In genomic region chr11:134562176-134562575, GRCh38 we compare ENCODE assay signal across 14 cellular contexts.
A peak's percentile ranks its signal among the peaks of the same experiment; 100 is the strongest.
DNase-seq lines count a peak whose midpoint lies in the region; ATAC-seq and TF ChIP-seq lines count a peak whose summit lies in the region.
"Had no signal": no experiment of that assay in that cellular context is flagged by ENCODE, and none has a peak within 500 bp of the region (broad histone marks: within the 10 kb centered on the region; RNA-seq: fewer than 3 reads in every experiment).

No MANE protein-coding gene starts in this region.

- intact Hi-C loops in Right ventricle myocardium superior (cut with DNase I): no loop called here
- intact Hi-C loops in vagina (cut with DNase I): no loop called here

- H3K9me3 ChIP-seq in right atrium auricular region: no peaks in the 10 kb centered on the region
- H3K9me3 ChIP-seq in endodermal cell (ENCODE audit: control insufficient read depth, low read length): no peaks in the 10 kb centered on the region
- H3K9me3 ChIP-seq in trophoblast cell (ENCODE audit: insufficient read depth, low read depth, low read length): peaks cover 2% of the 10 kb centered on the region
- no peaks in the 10 kb centered on the region for H3K9me3 ChIP-seq in vagina

- H4K12ac ChIP-seq in trophoblast cell (ENCODE audit: low read depth, low read length): no peak overlapping the region

- H3K4me1 ChIP-seq in right atrium auricular region (no peaks in the 10 kb centered on the region), endodermal cell (ENCODE audit: control insufficient read depth, insufficient read depth, low read length) (no peaks in the 10 kb centered on the region), trophoblast cell (ENCODE audit: control insufficient read depth in 1 of 2, insufficient read depth in 2 of 2, low read length in 2 of 2) (peaks cover 36 to 38% of the 10 kb centered on the region in 2 experiments), vagina (no peaks in the 10 kb centered on the region)

- H4K8ac ChIP-seq in trophoblast cell (ENCODE audit: low read depth, low read length): no peak overlapping the region

- H3K27me3 ChIP-seq in right atrium auricular region (no peaks in the 10 kb centered on the region), endodermal cell (ENCODE audit: control insufficient read depth, insufficient read depth, low read length, poor library complexity, severe bottlenecking) (no peaks in the 10 kb centered on the region), trophoblast cell (ENCODE audit: insufficient read depth, low read length) (no peaks in the 10 kb centered on the region), vagina (no peaks in the 10 kb centered on the region)

- no peak overlapping the region for H3K4ac ChIP-seq in trophoblast cell (ENCODE audit: low read depth, low read length)

- peak overlapping the region; percentile 10 for H3K18ac ChIP-seq in trophoblast cell (ENCODE audit: low read length)

- no peak overlapping the region for H2BK5ac ChIP-seq in trophoblast cell (ENCODE audit: low read depth, low read length, poor library complexity)

- H3K27ac ChIP-seq in right atrium auricular region (no peak overlapping the region), endodermal cell (ENCODE audit: low read depth, low read length) (no peak overlapping the region), trophoblast cell (ENCODE audit: low read depth, low read length) (peak overlapping the region; percentile 12), vagina (no peak overlapping the region)

- peaks cover 14% of the 10 kb centered on the region for H3K79me1 ChIP-seq in trophoblast cell (ENCODE audit: low read length)

- H2AK5ac ChIP-seq in trophoblast cell (ENCODE audit: low read length): peak overlapping the region; percentile 13

- peak; percentile 23 for DNase-seq in right atrium auricular region (ENCODE audit: low spot score)
- DNase-seq in Right ventricle myocardium superior: no peak
- DNase-seq in endodermal cell: peak; percentile 43
- no peak for DNase-seq in trophoblast cell
- peak; percentile 60 to 67 for DNase-seq in vagina (ENCODE audit: extremely low spot score in 2 of 2)
- no peak for DNase-seq in NCI-H2029 (lab: John Stamatoyannopoulos, UW)
- DNase-seq in GF-D8 (lab: John Stamatoyannopoulos, UW): no peak
- DNase-seq in inferior parietal cortex (ENCODE audit: extremely low spot score): no peak
- DNase-seq: AML-193; CD4-positive, CD25-positive, alpha-beta regulatory T cell; HCEC 1CT; NCI-H2029 treated with DMSO at 0.1 percent for 48 hours; NCI-H510A treated with DMSO at 0.1 percent for 48 hours; SIG-M5 had no signal

- H3K79me2 ChIP-seq in trophoblast cell (ENCODE audit: control insufficient read depth, insufficient read depth, low read length, poor library complexity): no peaks in the 10 kb centered on the region

- H3K9ac ChIP-seq in endodermal cell (ENCODE audit: extremely low read depth, low read length, poor library complexity, severe bottlenecking) (no peak overlapping the region), trophoblast cell (ENCODE audit: low read length) (no peak overlapping the region)

- H4K91ac ChIP-seq in trophoblast cell (ENCODE audit: low read depth, low read length): peak overlapping the region; percentile 12

- H3K9me3 Mint-ChIP-seq in endodermal cell: no peaks in the 10 kb centered on the region

- H3K36me3 Mint-ChIP-seq in endodermal cell (ENCODE audit: low read depth): no peaks in the 10 kb centered on the region
- H3K36me3 Mint-ChIP-seq: CD4-positive, CD25-positive, alpha-beta regulatory T cell had no signal

- no peak overlapping the region for H3K23ac ChIP-seq in trophoblast cell (ENCODE audit: low read length)

- 63 to 80% methylated on average over 1 to 3 of the region's 3 CpGs for WGBS in endodermal cell (ENCODE audit: insufficient coverage in 1 of 2, insufficient read length in 1 of 2), 2 experiments
- WGBS in trophoblast cell (ENCODE audit: extremely low coverage, insufficient coverage, insufficient read length): no CpG with 5 or more reads among the region's 3 CpGs

- H3K27ac Mint-ChIP-seq in endodermal cell: no peak overlapping the region
- H3K27ac Mint-ChIP-seq: CD4-positive, CD25-positive, alpha-beta regulatory T cell had no signal

- no peak for ATAC-seq in Right ventricle myocardium superior (ENCODE audit: poor library complexity)

- H3K14ac ChIP-seq in trophoblast cell (ENCODE audit: low read length): peak overlapping the region; percentile 24

- TF ChIP-seq CTCF in right atrium auricular region (IDR thresholded peaks at IDR 0.05): no peak
- TF ChIP-seq CTCF in endodermal cell (conservative IDR thresholded peaks at IDR 0.05): no peak
- TF ChIP-seq CTCF in vagina (IDR thresholded peaks at IDR 0.05): no peak

- TF ChIP-seq POLR2A in vagina (IDR thresholded peaks at IDR 0.05): no peak

- H2BK12ac ChIP-seq in trophoblast cell (ENCODE audit: low read length): peak overlapping the region; percentile 11

- H2AFZ ChIP-seq in trophoblast cell (ENCODE audit: insufficient read depth, low read length, poor library complexity): no peak overlapping the region

- H3K36me3 ChIP-seq in right atrium auricular region (no peaks in the 10 kb centered on the region), endodermal cell (ENCODE audit: control insufficient read depth, insufficient read depth, low read length) (no peaks in the 10 kb centered on the region), trophoblast cell (ENCODE audit: control insufficient read depth in 1 of 2, insufficient read depth in 2 of 2, low read length in 2 of 2) (no peaks in the 10 kb centered on the region), vagina (no peaks in the 10 kb centered on the region)

- H3K4me2 ChIP-seq in trophoblast cell (ENCODE audit: low read length): no peak overlapping the region

- peak overlapping the region; percentile 8 for H2BK120ac ChIP-seq in trophoblast cell (ENCODE audit: insufficient read depth, low read length, poor library complexity)

- H3K27me3 Mint-ChIP-seq in endodermal cell (ENCODE audit: insufficient read depth): peaks cover 5% of the 10 kb centered on the region
- H3K27me3 Mint-ChIP-seq: CD4-positive, CD25-positive, alpha-beta regulatory T cell had no signal

- no peak overlapping the region for H3K4me3 Mint-ChIP-seq in endodermal cell
- H3K4me3 Mint-ChIP-seq: CD4-positive, CD25-positive, alpha-beta regulatory T cell had no signal

- H3K4me3 ChIP-seq in right atrium auricular region (no peak overlapping the region), endodermal cell (ENCODE audit: low read length) (no peak overlapping the region), trophoblast cell (ENCODE audit: low read depth, low read length) (no peak overlapping the region), vagina (no peak overlapping the region)

- H3K4me1 Mint-ChIP-seq in endodermal cell: no peaks in the 10 kb centered on the region
- H3K4me1 Mint-ChIP-seq: CD4-positive, CD25-positive, alpha-beta regulatory T cell had no signal

Comparison
In these comparisons a context has a peak if more than half of its experiments do, and no peak if none do; other contexts are left out.
1. DNase-seq: peak in right atrium auricular region (single experiment), endodermal cell (single experiment) and vagina (2 of 2); none in Right ventricle myocardium superior (single experiment), trophoblast cell (0 of 2), NCI-H2029 (single experiment), GF-D8 (single experiment) and inferior parietal cortex (single experiment).